Comparison of ENCODE assay signal across 11 cellular contexts in genomic region chr5:171850354-171850947, GRCh38.
A peak's percentile ranks its signal among the peaks of the same experiment; 100 is the strongest.
DNase-seq lines count a peak whose midpoint lies in the region; ATAC-seq, FAIRE-seq and TF ChIP-seq lines count a peak whose summit lies in the region.
"Had no signal": no experiment of that assay in that cellular context is flagged by ENCODE, and none has a peak within 500 bp of the region (broad histone marks: within the 10 kb centered on the region; RNA-seq: fewer than 3 reads in every experiment).

No MANE protein-coding gene starts in this region.

- FAIRE-seq in D721Med (lab: Jason Lieb, UNC) = no peak

- H3K9me3 ChIP-seq in WERI-Rb-1 (ENCODE audit: severe bottlenecking) (no peaks in the 10 kb centered on the region), T-helper 17 cell (ENCODE audit: control insufficient read depth, low read length, poor library complexity, severe bottlenecking) (no peaks in the 10 kb centered on the region)
- H3K9me3 ChIP-seq: suprapubic skin had no signal

- H3K36me3 Mint-ChIP-seq in T-helper 17 cell (ENCODE audit: low read depth) = peaks cover 3% of the 10 kb centered on the region

- ATAC-seq in T-helper 17 cell = no peak
- ATAC-seq in GM18520 (IDR thresholded peaks at IDR 0.05; ENCODE audit: unreplicated experiment) = no peak
- no peak for ATAC-seq in HG03039 (IDR thresholded peaks at IDR 0.05; ENCODE audit: unreplicated experiment)
- ATAC-seq: activated CD8-positive, alpha-beta T cell treated with anti-CD3 and anti-CD28 coated beads for 36 hours had no signal

- no peak overlapping the region for H3K4me3 ChIP-seq in WERI-Rb-1 (ENCODE audit: low read depth, low read length)
- H3K4me3 ChIP-seq: suprapubic skin had no signal

- TF ChIP-seq CTCF in D721Med (IDR thresholded peaks at IDR 0.05; ENCODE audit: insufficient read depth, missing control alignments) (peak; percentile 21), WERI-Rb-1 (IDR thresholded peaks at IDR 0.05; ENCODE audit: low read depth, low read length) (peak; percentile 58; the same call in 1 of the 2 replicates)

- no peaks in the 10 kb centered on the region for H3K36me3 ChIP-seq in WERI-Rb-1
- H3K36me3 ChIP-seq: suprapubic skin had no signal

- H3K27ac Mint-ChIP-seq in T-helper 17 cell = no peak overlapping the region
- H3K27ac Mint-ChIP-seq: activated CD8-positive, alpha-beta T cell treated with anti-CD3 and anti-CD28 coated beads for 36 hours had no signal

- no peaks in the 10 kb centered on the region for H3K27me3 ChIP-seq in WERI-Rb-1 (ENCODE audit: insufficient read depth, low read depth, severe bottlenecking)
- H3K27me3 ChIP-seq: suprapubic skin had no signal

- H3K4me3 Mint-ChIP-seq in T-helper 17 cell = no peak overlapping the region
- H3K4me3 Mint-ChIP-seq: activated CD8-positive, alpha-beta T cell treated with anti-CD3 and anti-CD28 coated beads for 36 hours had no signal

- H3K4me1 Mint-ChIP-seq in T-helper 17 cell = no peaks in the 10 kb centered on the region

- H3K27me3 Mint-ChIP-seq in T-helper 17 cell = no peaks in the 10 kb centered on the region
- H3K27me3 Mint-ChIP-seq: activated CD8-positive, alpha-beta T cell treated with anti-CD3 and anti-CD28 coated beads for 36 hours had no signal

- H3K27ac ChIP-seq in WERI-Rb-1 = no peak overlapping the region
- H3K27ac ChIP-seq: suprapubic skin had no signal

- no peak for DNase-seq in D721Med (ENCODE audit: insufficient read length, low spot score)
- DNase-seq in HT1080 (ENCODE audit: low read depth) = peak; percentile 38
- DNase-seq in WERI-Rb-1 = no peak
- peak; percentile 75 for DNase-seq in islet precursor cell
- DNase-seq in T-helper 17 cell = no peak
- DNase-seq in T1000 (lab: John Stamatoyannopoulos, UW) = no peak
- DNase-seq: activated CD8-positive, alpha-beta T cell treated with anti-CD3 and anti-CD28 coated beads for 36 hours; effector CD8-positive, alpha-beta T cell had no signal

Comparison
In these comparisons a context has a peak if more than half of its experiments do, and no peak if none do; other contexts are left out.
1. DNase-seq: peak in HT1080 (single experiment) and islet precursor cell (single experiment); none in D721Med (single experiment), WERI-Rb-1 (single experiment), T-helper 17 cell (0 of 3) and T1000 (single experiment).